1 cellular context compared by ENCODE assay signal in genomic region chr10:97713828-97714400, GRCh38.
TF ChIP-seq lines count a peak whose summit lies in the region.

No MANE protein-coding gene starts in this region.

TF ChIP-seq in GM12878, 131 proteins besides CTCF, POLR2A, EP300 and RAD21:
- TF ChIP-seq SMARCA5 (IDR thresholded peaks at IDR 0.05) = 0 out of 2 replicates have a peak, but pooled peaks have one; percentile 37
- TF ChIP-seq MAX (IDR thresholded peaks at IDR 0.05; ENCODE audit: low read depth, low read length) = peak; percentile 80; the same call in 1 of the 2 replicates
- TF ChIP-seq RUNX3 (IDR thresholded peaks at IDR 0.05; ENCODE audit: low read length) = peak; percentile 24; the same call in 1 of the 2 replicates
- TF ChIP-seq NKRF (conservative IDR thresholded peaks at IDR 0.05) = 0 out of 2 replicates have a peak, but pooled peaks have one; percentile 37
- no peak for TF ChIP-seq ZNF207 (IDR thresholded peaks at IDR 0.05; ENCODE audit: borderline replicate concordance)
- peak; percentile 65; the same call in 1 of the 2 replicates for TF ChIP-seq MXI1 (IDR thresholded peaks at IDR 0.05; ENCODE audit: low read depth, low read length)
- TF ChIP-seq NFYA (IDR thresholded peaks at IDR 0.05; ENCODE audit: borderline replicate concordance, low read depth, low read length) = no peak
- no peak for TF ChIP-seq POLR2AphosphoS2 (IDR thresholded peaks at IDR 0.05; ENCODE audit: low read depth, low read length)
- TF ChIP-seq, protein P1, sequence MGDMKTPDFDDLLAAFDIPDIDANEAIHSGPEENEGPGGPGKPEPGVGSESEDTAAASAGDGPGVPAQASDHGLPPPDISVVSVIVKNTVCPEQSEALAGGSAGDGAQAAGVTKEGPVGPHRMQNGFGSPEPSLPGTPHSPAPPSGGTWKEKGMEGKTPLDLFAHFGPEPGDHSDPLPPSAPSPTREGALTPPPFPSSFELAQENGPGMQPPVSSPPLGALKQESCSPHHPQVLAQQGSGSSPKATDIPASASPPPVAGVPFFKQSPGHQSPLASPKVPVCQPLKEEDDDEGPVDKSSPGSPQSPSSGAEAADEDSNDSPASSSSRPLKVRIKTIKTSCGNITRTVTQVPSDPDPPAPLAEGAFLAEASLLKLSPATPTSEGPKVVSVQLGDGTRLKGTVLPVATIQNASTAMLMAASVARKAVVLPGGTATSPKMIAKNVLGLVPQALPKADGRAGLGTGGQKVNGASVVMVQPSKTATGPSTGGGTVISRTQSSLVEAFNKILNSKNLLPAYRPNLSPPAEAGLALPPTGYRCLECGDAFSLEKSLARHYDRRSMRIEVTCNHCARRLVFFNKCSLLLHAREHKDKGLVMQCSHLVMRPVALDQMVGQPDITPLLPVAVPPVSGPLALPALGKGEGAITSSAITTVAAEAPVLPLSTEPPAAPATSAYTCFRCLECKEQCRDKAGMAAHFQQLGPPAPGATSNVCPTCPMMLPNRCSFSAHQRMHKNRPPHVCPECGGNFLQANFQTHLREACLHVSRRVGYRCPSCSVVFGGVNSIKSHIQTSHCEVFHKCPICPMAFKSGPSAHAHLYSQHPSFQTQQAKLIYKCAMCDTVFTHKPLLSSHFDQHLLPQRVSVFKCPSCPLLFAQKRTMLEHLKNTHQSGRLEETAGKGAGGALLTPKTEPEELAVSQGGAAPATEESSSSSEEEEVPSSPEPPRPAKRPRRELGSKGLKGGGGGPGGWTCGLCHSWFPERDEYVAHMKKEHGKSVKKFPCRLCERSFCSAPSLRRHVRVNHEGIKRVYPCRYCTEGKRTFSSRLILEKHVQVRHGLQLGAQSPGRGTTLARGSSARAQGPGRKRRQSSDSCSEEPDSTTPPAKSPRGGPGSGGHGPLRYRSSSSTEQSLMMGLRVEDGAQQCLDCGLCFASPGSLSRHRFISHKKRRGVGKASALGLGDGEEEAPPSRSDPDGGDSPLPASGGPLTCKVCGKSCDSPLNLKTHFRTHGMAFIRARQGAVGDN (IDR thresholded peaks at IDR 0.05) = peak; percentile 97
- 0 out of 2 replicates have a peak, but pooled peaks have one; percentile 30 for TF ChIP-seq CREB1 (IDR thresholded peaks at IDR 0.05; ENCODE audit: low read depth)
- TF ChIP-seq BACH1 (IDR thresholded peaks at IDR 0.05; ENCODE audit: borderline replicate concordance) = peak; percentile 41; the same call in 1 of the 2 replicates
- TF ChIP-seq, protein P2, sequence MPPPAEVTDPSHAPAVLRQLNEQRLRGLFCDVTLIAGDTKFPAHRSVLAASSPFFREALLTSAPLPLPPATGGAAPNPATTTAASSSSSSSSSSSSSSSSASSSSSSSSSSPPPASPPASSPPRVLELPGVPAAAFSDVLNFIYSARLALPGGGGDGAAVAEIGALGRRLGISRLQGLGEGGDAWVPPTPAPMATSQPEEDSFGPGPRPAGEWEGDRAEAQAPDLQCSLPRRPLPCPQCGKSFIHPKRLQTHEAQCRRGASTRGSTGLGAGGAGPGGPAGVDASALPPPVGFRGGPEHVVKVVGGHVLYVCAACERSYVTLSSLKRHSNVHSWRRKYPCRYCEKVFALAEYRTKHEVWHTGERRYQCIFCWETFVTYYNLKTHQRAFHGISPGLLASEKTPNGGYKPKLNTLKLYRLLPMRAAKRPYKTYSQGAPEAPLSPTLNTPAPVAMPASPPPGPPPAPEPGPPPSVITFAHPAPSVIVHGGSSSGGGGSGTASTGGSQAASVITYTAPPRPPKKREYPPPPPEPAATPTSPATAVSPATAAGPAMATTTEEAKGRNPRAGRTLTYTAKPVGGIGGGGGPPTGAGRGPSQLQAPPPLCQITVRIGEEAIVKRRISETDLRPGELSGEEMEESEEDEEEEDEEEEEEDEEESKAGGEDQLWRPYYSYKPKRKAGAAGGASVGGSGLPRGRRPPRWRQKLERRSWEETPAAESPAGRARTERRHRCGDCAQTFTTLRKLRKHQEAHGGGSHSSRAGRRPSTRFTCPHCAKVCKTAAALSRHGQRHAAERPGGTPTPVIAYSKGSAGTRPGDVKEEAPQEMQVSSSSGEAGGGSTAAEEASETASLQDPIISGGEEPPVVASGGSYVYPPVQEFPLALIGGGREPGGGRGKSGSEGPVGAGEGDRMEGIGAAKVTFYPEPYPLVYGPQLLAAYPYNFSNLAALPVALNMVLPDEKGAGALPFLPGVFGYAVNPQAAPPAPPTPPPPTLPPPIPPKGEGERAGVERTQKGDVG (CRISPR knock-in tag; IDR thresholded peaks at IDR 0.05) = no peak
- TF ChIP-seq DPF2 (IDR thresholded peaks at IDR 0.05) = 0 out of 2 replicates have a peak, but pooled peaks have one; percentile 24
- no peak for TF ChIP-seq FOS (IDR thresholded peaks at IDR 0.05; ENCODE audit: borderline replicate concordance, extremely low read depth, insufficient read length)
- TF ChIP-seq MYC (IDR thresholded peaks at IDR 0.05; ENCODE audit: insufficient read depth, insufficient read length, insufficient replicate concordance, low read length, severe bottlenecking) = peak; percentile 81
- peak; percentile 39 to 83; a peak in 3 of 4 replicates for TF ChIP-seq BHLHE40 (IDR thresholded peaks at IDR 0.05; ENCODE audit: borderline replicate concordance in 1 of 2, low read depth in 2 of 2, low read length in 1 of 2)
- 0 out of 3 replicates have a peak, but pooled peaks of 1 of the 2 experiments have one; percentile 44 for TF ChIP-seq EGR1 (IDR thresholded peaks at IDR 0.05; ENCODE audit: borderline replicate concordance in 1 of 2, low read depth in 2 of 2, low read length in 2 of 2)
- no peak for TF ChIP-seq MEF2B (IDR thresholded peaks at IDR 0.05; ENCODE audit: partially characterized antibody, poor library complexity, severe bottlenecking)
- no peak for TF ChIP-seq IRF4 (IDR thresholded peaks at IDR 0.05; ENCODE audit: low read depth, low read length)
- TF ChIP-seq GATAD2B (conservative IDR thresholded peaks at IDR 0.05; ENCODE audit: low read depth) = no peak; the same call in 1 of the 2 replicates
- peak; percentile 12; the same call in 1 of the 2 replicates for TF ChIP-seq YY1 (IDR thresholded peaks at IDR 0.05; ENCODE audit: low read depth, low read length)
- TF ChIP-seq NRF1 (conservative IDR thresholded peaks at IDR 0.05; ENCODE audit: low read depth, low read length) = no peak
- peak; percentile 41; the same call in 1 of the 2 replicates for TF ChIP-seq POLR2AphosphoS5 (IDR thresholded peaks at IDR 0.05; ENCODE audit: low read length)
TF ChIP-seq in GM12878: peak in this region for 14.
